Comparison of ENCODE assay signal across 9 cellular contexts in the genomic region with DNA sequence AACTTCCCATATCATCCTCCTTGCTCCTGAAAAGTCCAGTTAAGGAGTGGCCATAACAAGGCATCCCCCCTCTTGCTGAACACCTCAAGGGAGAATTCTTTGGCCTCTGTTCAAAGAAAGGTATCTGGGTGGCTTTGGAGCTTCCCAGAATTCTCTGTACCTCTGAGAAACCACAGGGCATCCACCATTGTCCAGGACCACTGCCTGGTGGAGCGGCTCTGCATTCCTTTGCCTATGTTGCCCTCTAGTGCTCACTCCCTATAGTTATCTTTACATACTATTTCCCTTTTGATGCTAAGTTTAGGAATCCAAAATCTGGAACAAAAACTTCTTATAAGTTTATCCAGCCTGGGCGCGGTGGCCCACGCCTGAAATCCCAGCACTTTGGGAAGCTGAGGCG. TPM values are rescaled to one million over a fixed set of nuclear protein-coding genes. Genes with fewer than 3 reads are reported as not detected.
DNase-seq lines count a peak whose midpoint lies in the region; ATAC-seq lines count a peak whose summit lies in the region.
"Had no signal": no experiment of that assay in that cellular context is flagged by ENCODE, and none has a peak within 500 bp of the region (broad histone marks: within the 10 kb centered on the region; RNA-seq: fewer than 3 reads in every experiment).

No MANE protein-coding gene starts in this region.

- H3K27ac ChIP-seq in aorta (ENCODE audit: low read depth in 1 of 2, low read length in 2 of 2), result no peak overlapping the region

- intact Hi-C loops in aorta (cut with DNase I), result no loop called here

- WGBS in aorta, 2 donors, result 6% methylated on average over 5 of the region's 5 CpGs

- no peaks in the 10 kb centered on the region for H3K9me3 ChIP-seq in aorta (ENCODE audit: control insufficient read depth, low read length)

- DNase-seq in DMS153 (lab: John Stamatoyannopoulos, UW), result peak; percentile 28
- peak; percentile 36 for DNase-seq in HCEC 1CT
- peak; percentile 61 for DNase-seq in NCI-H345 treated with DMSO at 0.1 percent for 48 hours (lab: John Stamatoyannopoulos, UW; ENCODE audit: unreplicated experiment)
- peak; percentile 16 for DNase-seq in brain pericyte (ENCODE audit: low read depth, low spot score)
- peak; percentile 48 for DNase-seq in kidney glomerular epithelial cell (lab: John Stamatoyannopoulos, UW)
- DNase-seq in aorta, result no peak
- no peak for DNase-seq in activated effector memory CD4-positive, alpha-beta T cell treated with anti-CD3 and anti-CD28 coated beads, Interleukin-2, amount 50 U/mL, for 16 hours
- no peak for DNase-seq in mesenteric fat pad (ENCODE audit: low spot score)

- no peaks in the 10 kb centered on the region for H3K4me1 ChIP-seq in aorta (ENCODE audit: control insufficient read depth in 1 of 2, insufficient read depth in 2 of 2, low read length in 2 of 2)

- no peaks in the 10 kb centered on the region for H3K27me3 ChIP-seq in aorta (ENCODE audit: control insufficient read depth in 1 of 2, insufficient read depth in 2 of 2, low read length in 1 of 2)

- no peaks in the 10 kb centered on the region for H3K36me3 ChIP-seq in aorta (ENCODE audit: control insufficient read depth in 1 of 2, insufficient read depth in 2 of 2, low read length in 1 of 2)

- peak; percentile 68 for ATAC-seq in aorta (ENCODE audit: low FRiP score)
- ATAC-seq: naive thymus-derived CD8-positive, alpha-beta T cell had no signal

- H3K4me3 ChIP-seq in aorta (ENCODE audit: low read length in 2 of 2), result no peak overlapping the region

RNA-seq across cellular contexts. Expression of a gene that starts 30.3 kb away (rescaled TPM):
- total RNA-seq in aorta (1 to 10 TPM in 1 of 2 donors, under 1 TPM in 1; 0.88 to 2.3 TPM), mesenteric fat pad (0.48 TPM)
- polyA plus RNA-seq in aorta, result 1 to 10 TPM in 1 of 2 donors, under 1 TPM in 1; 0.36 to 1.1 TPM
- total RNA-seq: naive thymus-derived CD8-positive, alpha-beta T cell had no signal
- polyA plus RNA-seq: naive thymus-derived CD8-positive, alpha-beta T cell had no signal

RNA-seq across cellular contexts. Expression of a gene that starts 32.4 kb away (rescaled TPM):
- total RNA-seq in aorta, result 100 to 1,000 TPM in 1 of 2 donors, 10 to 100 TPM in 1; 87.3 to 133 TPM
- polyA plus RNA-seq in aorta, result 10 to 100 TPM in 1 of 2 donors, 1 to 10 TPM in 1; 9.6 to 16.6 TPM
- total RNA-seq in mesenteric fat pad, result 100 TPM

Comparison
In these comparisons a context has a peak if more than half of its experiments do, and no peak if none do; other contexts are left out.
1. DNase-seq: peak in DMS153 (single experiment), HCEC 1CT (single experiment), NCI-H345 treated with DMSO at 0.1 percent for 48 hours (single experiment), brain pericyte (single experiment) and kidney glomerular epithelial cell (single experiment); none in aorta (0 of 2), activated effector memory CD4-positive, alpha-beta T cell treated with anti-CD3 and anti-CD28 coated beads, Interleukin-2, amount 50 U/mL, for 16 hours (single experiment) and mesenteric fat pad (single experiment).